In the genomic region with DNA sequence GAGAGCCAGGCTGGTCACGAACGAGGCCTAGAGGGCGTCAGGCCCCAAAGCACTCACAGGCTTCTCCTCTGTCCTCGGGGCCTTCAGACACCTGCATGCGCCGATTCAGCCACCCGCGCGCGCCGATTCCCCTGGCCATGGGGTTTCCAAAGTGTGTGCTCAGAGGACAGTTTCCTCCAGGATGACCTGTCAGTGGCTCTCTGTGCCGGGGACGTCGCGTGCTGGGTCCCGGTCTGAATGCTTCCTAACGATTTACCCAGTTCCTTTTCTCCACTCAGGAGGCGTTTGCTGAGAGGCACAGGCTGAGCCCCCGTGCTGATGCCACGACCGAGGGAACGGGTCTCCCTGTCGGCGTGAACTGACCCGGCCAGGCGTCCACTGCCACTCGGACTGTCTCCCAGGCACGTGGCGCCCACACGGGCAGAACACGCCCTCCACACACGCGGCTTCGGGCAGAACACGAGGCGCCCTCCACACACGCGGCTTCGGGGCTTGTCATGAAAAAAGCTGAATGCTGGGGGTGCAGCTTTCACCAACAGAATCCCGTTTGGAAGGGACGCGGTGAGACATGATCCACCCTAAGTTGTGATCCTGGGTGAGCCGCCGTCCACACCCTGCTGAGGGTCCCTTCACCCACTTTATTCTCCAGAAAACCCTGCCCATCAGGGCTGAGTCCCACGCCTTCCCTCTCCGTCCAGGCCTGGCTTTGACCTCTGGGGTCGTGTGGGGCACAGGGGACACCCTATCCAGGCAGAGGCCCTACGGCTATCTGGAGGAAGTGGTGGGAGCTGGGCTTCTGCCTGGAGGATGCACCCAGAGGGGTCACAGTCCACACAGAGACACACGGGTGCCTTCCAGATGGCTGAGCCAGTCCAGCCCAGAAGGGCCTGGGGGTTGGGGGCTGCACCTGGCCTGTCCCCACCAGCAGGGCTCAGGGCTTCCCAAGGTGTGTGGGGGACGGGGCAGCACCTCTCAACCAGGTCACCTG, we compare ENCODE assay signal across 2 cellular contexts.
TF ChIP-seq lines count a peak whose summit lies in the region.

No MANE protein-coding gene starts in this region.

TF ChIP-seq in GM23338, 12 proteins besides CTCF, POLR2A, EP300 and RAD21:
- TF ChIP-seq POLR2AphosphoS5 (IDR thresholded peaks at IDR 0.05; ENCODE audit: low read depth) (no peak), JUNB (IDR thresholded peaks at IDR 0.05; ENCODE audit: unreplicated experiment) (no peak), EZH2phosphoT487 (IDR thresholded peaks at IDR 0.05; ENCODE audit: unreplicated experiment) (no peak), EZH2 (IDR thresholded peaks at IDR 0.05; ENCODE audit: low read depth, unreplicated experiment) (no peak)
- TF ChIP-seq, protein P1, sequence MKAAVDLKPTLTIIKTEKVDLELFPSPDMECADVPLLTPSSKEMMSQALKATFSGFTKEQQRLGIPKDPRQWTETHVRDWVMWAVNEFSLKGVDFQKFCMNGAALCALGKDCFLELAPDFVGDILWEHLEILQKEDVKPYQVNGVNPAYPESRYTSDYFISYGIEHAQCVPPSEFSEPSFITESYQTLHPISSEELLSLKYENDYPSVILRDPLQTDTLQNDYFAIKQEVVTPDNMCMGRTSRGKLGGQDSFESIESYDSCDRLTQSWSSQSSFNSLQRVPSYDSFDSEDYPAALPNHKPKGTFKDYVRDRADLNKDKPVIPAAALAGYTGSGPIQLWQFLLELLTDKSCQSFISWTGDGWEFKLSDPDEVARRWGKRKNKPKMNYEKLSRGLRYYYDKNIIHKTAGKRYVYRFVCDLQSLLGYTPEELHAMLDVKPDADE (IDR thresholded peaks at IDR 0.05): no peak

TF ChIP-seq in K562, 482 proteins besides CTCF, POLR2A, EP300 and RAD21:
- TF ChIP-seq ZNF347 (CRISPR knock-in tag; IDR thresholded peaks at IDR 0.05; ENCODE audit: low read depth): no peak
- TF ChIP-seq, protein P2, sequence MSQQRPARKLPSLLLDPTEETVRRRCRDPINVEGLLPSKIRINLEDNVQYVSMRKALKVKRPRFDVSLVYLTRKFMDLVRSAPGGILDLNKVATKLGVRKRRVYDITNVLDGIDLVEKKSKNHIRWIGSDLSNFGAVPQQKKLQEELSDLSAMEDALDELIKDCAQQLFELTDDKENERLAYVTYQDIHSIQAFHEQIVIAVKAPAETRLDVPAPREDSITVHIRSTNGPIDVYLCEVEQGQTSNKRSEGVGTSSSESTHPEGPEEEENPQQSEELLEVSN (IDR thresholded peaks at IDR 0.05; ENCODE audit: borderline replicate concordance in 1 of 2, extremely low read depth in 1 of 2, insufficient read depth in 1 of 2, insufficient read length in 1 of 2, low read depth in 1 of 2, low read length in 1 of 2, poor library complexity in 1 of 2, severe bottlenecking in 1 of 2): peak in 1 of 2 experiments; percentile 47
- TF ChIP-seq ZFPM2 (CRISPR knock-in tag; IDR thresholded peaks at IDR 0.05): no peak
- TF ChIP-seq ARNT (IDR thresholded peaks at IDR 0.05): no peak
- no peak for TF ChIP-seq PRPF4 (IDR thresholded peaks at IDR 0.05; ENCODE audit: insufficient read depth, low read depth, low read length, poor library complexity, severe bottlenecking)
- TF ChIP-seq L3MBTL2 (IDR thresholded peaks at IDR 0.05): 0 out of 2 replicates have a peak, but pooled peaks have one; percentile 42
- TF ChIP-seq, protein P3, sequence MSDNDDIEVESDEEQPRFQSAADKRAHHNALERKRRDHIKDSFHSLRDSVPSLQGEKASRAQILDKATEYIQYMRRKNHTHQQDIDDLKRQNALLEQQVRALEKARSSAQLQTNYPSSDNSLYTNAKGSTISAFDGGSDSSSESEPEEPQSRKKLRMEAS (CRISPR knock-in tag; IDR thresholded peaks at IDR 0.05): peak; percentile 55; the same call in 1 of the 2 replicates
- TF ChIP-seq SUPT5H (IDR thresholded peaks at IDR 0.05): no peak
- TF ChIP-seq KLF16 (IDR thresholded peaks at IDR 0.05): no peak
- TF ChIP-seq, protein P4, sequence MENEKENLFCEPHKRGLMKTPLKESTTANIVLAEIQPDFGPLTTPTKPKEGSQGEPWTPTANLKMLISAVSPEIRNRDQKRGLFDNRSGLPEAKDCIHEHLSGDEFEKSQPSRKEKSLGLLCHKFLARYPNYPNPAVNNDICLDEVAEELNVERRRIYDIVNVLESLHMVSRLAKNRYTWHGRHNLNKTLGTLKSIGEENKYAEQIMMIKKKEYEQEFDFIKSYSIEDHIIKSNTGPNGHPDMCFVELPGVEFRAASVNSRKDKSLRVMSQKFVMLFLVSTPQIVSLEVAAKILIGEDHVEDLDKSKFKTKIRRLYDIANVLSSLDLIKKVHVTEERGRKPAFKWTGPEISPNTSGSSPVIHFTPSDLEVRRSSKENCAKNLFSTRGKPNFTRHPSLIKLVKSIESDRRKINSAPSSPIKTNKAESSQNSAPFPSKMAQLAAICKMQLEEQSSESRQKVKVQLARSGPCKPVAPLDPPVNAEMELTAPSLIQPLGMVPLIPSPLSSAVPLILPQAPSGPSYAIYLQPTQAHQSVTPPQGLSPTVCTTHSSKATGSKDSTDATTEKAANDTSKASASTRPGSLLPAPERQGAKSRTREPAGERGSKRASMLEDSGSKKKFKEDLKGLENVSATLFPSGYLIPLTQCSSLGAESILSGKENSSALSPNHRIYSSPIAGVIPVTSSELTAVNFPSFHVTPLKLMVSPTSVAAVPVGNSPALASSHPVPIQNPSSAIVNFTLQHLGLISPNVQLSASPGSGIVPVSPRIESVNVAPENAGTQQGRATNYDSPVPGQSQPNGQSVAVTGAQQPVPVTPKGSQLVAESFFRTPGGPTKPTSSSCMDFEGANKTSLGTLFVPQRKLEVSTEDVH (IDR thresholded peaks at IDR 0.05; ENCODE audit: low read depth, partially characterized antibody): no peak
- no peak for TF ChIP-seq TRIM24 (IDR thresholded peaks at IDR 0.05)
- TF ChIP-seq MCM5 (IDR thresholded peaks at IDR 0.05; ENCODE audit: low read depth): no peak
- TF ChIP-seq PTBP1 (IDR thresholded peaks at IDR 0.05; ENCODE audit: low read depth, low read length): no peak
- no peak for TF ChIP-seq NFRKB (IDR thresholded peaks at IDR 0.05; ENCODE audit: low read depth)
- TF ChIP-seq JUN (IDR thresholded peaks at IDR 0.05; ENCODE audit: borderline replicate concordance, low read depth, low read length): no peak
- TF ChIP-seq JUN (CRISPR knock-in tag; IDR thresholded peaks at IDR 0.05; ENCODE audit: borderline replicate concordance): 0 out of 2 replicates have a peak, but pooled peaks have one; percentile 48
- TF ChIP-seq ZFX (CRISPR knock-in tag; IDR thresholded peaks at IDR 0.05): no peak
- no peak for TF ChIP-seq MYC (IDR thresholded peaks at IDR 0.05; ENCODE audit: low read depth, low read length)
- TF ChIP-seq MYC (CRISPR knock-in tag; IDR thresholded peaks at IDR 0.05; ENCODE audit: borderline replicate concordance, low read depth): no peak
- TF ChIP-seq, protein P5, sequence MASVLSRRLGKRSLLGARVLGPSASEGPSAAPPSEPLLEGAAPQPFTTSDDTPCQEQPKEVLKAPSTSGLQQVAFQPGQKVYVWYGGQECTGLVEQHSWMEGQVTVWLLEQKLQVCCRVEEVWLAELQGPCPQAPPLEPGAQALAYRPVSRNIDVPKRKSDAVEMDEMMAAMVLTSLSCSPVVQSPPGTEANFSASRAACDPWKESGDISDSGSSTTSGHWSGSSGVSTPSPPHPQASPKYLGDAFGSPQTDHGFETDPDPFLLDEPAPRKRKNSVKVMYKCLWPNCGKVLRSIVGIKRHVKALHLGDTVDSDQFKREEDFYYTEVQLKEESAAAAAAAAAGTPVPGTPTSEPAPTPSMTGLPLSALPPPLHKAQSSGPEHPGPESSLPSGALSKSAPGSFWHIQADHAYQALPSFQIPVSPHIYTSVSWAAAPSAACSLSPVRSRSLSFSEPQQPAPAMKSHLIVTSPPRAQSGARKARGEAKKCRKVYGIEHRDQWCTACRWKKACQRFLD (CRISPR knock-in tag; IDR thresholded peaks at IDR 0.05): no peak
- TF ChIP-seq FOXJ2 (tag; IDR thresholded peaks at IDR 0.05): no peak
- no peak for TF ChIP-seq MCM7 (IDR thresholded peaks at IDR 0.05)
- no peak for TF ChIP-seq ZNF644 (tag; IDR thresholded peaks at IDR 0.05; ENCODE audit: low read depth)
- TF ChIP-seq, protein P6, sequence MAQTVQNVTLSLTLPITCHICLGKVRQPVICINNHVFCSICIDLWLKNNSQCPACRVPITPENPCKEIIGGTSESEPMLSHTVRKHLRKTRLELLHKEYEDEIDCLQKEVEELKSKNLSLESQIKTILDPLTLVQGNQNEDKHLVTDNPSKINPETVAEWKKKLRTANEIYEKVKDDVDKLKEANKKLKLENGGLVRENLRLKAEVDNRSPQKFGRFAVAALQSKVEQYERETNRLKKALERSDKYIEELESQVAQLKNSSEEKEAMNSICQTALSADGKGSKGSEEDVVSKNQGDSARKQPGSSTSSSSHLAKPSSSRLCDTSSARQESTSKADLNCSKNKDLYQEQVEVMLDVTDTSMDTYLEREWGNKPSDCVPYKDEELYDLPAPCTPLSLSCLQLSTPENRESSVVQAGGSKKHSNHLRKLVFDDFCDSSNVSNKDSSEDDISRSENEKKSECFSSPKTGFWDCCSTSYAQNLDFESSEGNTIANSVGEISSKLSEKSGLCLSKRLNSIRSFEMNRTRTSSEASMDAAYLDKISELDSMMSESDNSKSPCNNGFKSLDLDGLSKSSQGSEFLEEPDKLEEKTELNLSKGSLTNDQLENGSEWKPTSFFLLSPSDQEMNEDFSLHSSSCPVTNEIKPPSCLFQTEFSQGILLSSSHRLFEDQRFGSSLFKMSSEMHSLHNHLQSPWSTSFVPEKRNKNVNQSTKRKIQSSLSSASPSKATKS (CRISPR knock-in tag; IDR thresholded peaks at IDR 0.05): no peak
- TF ChIP-seq ASH1L (IDR thresholded peaks at IDR 0.05; ENCODE audit: borderline replicate concordance, low read depth, partially characterized antibody): no peak
- TF ChIP-seq, protein P7, sequence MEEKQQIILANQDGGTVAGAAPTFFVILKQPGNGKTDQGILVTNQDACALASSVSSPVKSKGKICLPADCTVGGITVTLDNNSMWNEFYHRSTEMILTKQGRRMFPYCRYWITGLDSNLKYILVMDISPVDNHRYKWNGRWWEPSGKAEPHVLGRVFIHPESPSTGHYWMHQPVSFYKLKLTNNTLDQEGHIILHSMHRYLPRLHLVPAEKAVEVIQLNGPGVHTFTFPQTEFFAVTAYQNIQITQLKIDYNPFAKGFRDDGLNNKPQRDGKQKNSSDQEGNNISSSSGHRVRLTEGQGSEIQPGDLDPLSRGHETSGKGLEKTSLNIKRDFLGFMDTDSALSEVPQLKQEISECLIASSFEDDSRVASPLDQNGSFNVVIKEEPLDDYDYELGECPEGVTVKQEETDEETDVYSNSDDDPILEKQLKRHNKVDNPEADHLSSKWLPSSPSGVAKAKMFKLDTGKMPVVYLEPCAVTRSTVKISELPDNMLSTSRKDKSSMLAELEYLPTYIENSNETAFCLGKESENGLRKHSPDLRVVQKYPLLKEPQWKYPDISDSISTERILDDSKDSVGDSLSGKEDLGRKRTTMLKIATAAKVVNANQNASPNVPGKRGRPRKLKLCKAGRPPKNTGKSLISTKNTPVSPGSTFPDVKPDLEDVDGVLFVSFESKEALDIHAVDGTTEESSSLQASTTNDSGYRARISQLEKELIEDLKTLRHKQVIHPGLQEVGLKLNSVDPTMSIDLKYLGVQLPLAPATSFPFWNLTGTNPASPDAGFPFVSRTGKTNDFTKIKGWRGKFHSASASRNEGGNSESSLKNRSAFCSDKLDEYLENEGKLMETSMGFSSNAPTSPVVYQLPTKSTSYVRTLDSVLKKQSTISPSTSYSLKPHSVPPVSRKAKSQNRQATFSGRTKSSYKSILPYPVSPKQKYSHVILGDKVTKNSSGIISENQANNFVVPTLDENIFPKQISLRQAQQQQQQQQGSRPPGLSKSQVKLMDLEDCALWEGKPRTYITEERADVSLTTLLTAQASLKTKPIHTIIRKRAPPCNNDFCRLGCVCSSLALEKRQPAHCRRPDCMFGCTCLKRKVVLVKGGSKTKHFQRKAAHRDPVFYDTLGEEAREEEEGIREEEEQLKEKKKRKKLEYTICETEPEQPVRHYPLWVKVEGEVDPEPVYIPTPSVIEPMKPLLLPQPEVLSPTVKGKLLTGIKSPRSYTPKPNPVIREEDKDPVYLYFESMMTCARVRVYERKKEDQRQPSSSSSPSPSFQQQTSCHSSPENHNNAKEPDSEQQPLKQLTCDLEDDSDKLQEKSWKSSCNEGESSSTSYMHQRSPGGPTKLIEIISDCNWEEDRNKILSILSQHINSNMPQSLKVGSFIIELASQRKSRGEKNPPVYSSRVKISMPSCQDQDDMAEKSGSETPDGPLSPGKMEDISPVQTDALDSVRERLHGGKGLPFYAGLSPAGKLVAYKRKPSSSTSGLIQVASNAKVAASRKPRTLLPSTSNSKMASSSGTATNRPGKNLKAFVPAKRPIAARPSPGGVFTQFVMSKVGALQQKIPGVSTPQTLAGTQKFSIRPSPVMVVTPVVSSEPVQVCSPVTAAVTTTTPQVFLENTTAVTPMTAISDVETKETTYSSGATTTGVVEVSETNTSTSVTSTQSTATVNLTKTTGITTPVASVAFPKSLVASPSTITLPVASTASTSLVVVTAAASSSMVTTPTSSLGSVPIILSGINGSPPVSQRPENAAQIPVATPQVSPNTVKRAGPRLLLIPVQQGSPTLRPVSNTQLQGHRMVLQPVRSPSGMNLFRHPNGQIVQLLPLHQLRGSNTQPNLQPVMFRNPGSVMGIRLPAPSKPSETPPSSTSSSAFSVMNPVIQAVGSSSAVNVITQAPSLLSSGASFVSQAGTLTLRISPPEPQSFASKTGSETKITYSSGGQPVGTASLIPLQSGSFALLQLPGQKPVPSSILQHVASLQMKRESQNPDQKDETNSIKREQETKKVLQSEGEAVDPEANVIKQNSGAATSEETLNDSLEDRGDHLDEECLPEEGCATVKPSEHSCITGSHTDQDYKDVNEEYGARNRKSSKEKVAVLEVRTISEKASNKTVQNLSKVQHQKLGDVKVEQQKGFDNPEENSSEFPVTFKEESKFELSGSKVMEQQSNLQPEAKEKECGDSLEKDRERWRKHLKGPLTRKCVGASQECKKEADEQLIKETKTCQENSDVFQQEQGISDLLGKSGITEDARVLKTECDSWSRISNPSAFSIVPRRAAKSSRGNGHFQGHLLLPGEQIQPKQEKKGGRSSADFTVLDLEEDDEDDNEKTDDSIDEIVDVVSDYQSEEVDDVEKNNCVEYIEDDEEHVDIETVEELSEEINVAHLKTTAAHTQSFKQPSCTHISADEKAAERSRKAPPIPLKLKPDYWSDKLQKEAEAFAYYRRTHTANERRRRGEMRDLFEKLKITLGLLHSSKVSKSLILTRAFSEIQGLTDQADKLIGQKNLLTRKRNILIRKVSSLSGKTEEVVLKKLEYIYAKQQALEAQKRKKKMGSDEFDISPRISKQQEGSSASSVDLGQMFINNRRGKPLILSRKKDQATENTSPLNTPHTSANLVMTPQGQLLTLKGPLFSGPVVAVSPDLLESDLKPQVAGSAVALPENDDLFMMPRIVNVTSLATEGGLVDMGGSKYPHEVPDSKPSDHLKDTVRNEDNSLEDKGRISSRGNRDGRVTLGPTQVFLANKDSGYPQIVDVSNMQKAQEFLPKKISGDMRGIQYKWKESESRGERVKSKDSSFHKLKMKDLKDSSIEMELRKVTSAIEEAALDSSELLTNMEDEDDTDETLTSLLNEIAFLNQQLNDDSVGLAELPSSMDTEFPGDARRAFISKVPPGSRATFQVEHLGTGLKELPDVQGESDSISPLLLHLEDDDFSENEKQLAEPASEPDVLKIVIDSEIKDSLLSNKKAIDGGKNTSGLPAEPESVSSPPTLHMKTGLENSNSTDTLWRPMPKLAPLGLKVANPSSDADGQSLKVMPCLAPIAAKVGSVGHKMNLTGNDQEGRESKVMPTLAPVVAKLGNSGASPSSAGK (IDR thresholded peaks at IDR 0.05): peak; percentile 69; the same call in 1 of the 2 replicates
